19 cellular contexts compared by ENCODE assay signal in the genomic region with DNA sequence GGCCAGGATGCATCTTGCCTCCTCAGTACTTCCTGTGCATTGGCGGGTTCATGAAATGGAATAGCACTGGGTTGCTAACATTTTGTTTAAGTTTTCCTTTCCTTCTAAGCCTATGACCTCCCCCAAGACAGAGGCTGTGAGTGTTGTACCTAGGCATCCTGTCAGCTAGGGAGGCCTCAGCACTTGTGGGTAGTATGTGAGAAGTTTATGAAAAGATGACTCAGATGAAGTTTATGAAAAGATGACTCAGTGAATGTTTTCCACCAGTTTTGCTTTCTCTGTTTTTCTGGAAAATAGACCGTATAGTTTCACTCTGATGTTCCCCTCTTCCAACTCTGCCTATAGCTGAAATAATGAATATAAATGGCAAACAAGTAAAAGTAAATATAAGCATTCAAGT.
DNase-seq lines count a peak whose midpoint lies in the region; ATAC-seq, FAIRE-seq and TF ChIP-seq lines count a peak whose summit lies in the region.
"Had no signal": no experiment of that assay in that cellular context is flagged by ENCODE, and none has a peak within 500 bp of the region (broad histone marks: within the 10 kb centered on the region; RNA-seq: fewer than 3 reads in every experiment).

No MANE protein-coding gene starts in this region.

- H3K27ac Mint-ChIP-seq in MCF 10A (ENCODE audit: low read depth, unreplicated experiment), result no peak overlapping the region

- no peak for TF ChIP-seq POLR2A in breast epithelium (IDR thresholded peaks at IDR 0.05)

- intact Hi-C loops in MCF 10A (cut with micrococcal nuclease) (no loop called here), breast epithelium (cut with DNase I; ENCODE audit: low total_unique reads) (no loop called here)

- DNase-seq in MCF 10A (ENCODE audit: unreplicated experiment), result peak; percentile 38
- DNase-seq in breast epithelium (ENCODE audit: low spot score in 2 of 2), result no peak
- DNase-seq in RPMI7951 (ENCODE audit: low read depth), result peak; percentile 26
- peak; percentile 2 for DNase-seq in epithelial cell of esophagus (ENCODE audit: low read depth)
- DNase-seq in urothelium cell line (ENCODE audit: low spot score), result peak; percentile 79
- no peak for DNase-seq in islet precursor cell
- no peak for DNase-seq in NCI-H1436 (lab: John Stamatoyannopoulos, UW)
- DNase-seq: NCI-H1417 treated with DMSO at 0.1 percent for 48 hours; NCI-H2029; NCI-H2171 treated with DMSO at 0.1 percent for 48 hours; NCI-H446 treated with DMSO at 0.1 percent for 48 hours; NK-92 treated with Interleukin-12 subunit alpha and Interleukin-12 subunit beta, amount 100 ng/mL, for 24 hours had no signal

- no TSS peak for BruUV-seq in MCF 10A (replicated peaks; lab: Mats Ljungman, UMichigan)

- TF ChIP-seq CTCF in MCF 10A (IDR thresholded peaks at IDR 0.05; ENCODE audit: unreplicated experiment), result no peak
- TF ChIP-seq CTCF in breast epithelium (IDR thresholded peaks at IDR 0.05), result no peak
- TF ChIP-seq CTCF in epithelial cell of esophagus (IDR thresholded peaks at IDR 0.05; ENCODE audit: insufficient read depth, low read depth, low read length, missing control alignments), result no peak

- FAIRE-seq in urothelium cell line (lab: Jason Lieb, UNC), result no peak
- FAIRE-seq: A204.1, GM12892, HTR-8/SVneo had no signal

- H3K4me1 Mint-ChIP-seq in MCF 10A (ENCODE audit: insufficient read depth, unreplicated experiment), result peaks cover 19% of the 10 kb centered on the region

- no peaks in the 10 kb centered on the region for H3K4me1 ChIP-seq in breast epithelium
- H3K4me1 ChIP-seq: BLaER1 treated with 17β-estradiol and CSF1 and Interleukin-3, amounts not matched to agents 10 nM and 100 nM; HAP-1; SJSA1 had no signal

- no peaks in the 10 kb centered on the region for H3K27me3 ChIP-seq in breast epithelium
- H3K27me3 ChIP-seq: BLaER1 treated with 17β-estradiol and CSF1 and Interleukin-3, amounts not matched to agents 10 nM and 100 nM; SJSA1 had no signal

- POLR2A ChIA-PET in MCF 10A (lab: Yijun Ruan, JAX), result interaction anchor here (1.9 kb wide), 1 partner anchor 13 kb away, joined by 6 read pairs; no protein-coding TSS in a partner anchor

- CTCF ChIA-PET in MCF 10A (lab: Yijun Ruan, JAX), result interaction anchor here (0.9 to 2.1 kb wide), 3 partner anchors 13 to 333 kb away, joined by 3 to 7 read pairs (median 4); no protein-coding TSS in a partner anchor

- H3K4me3 Mint-ChIP-seq in MCF 10A (ENCODE audit: unreplicated experiment), result no peak overlapping the region

- H3K27me3 Mint-ChIP-seq in MCF 10A (ENCODE audit: insufficient read depth, unreplicated experiment), result peaks cover 37% of the 10 kb centered on the region

- no peaks in the 10 kb centered on the region for H3K9me3 Mint-ChIP-seq in MCF 10A (ENCODE audit: unreplicated experiment)

- no peak for ATAC-seq in HG02973 (IDR thresholded peaks at IDR 0.05; ENCODE audit: unreplicated experiment)

- H3K9me3 ChIP-seq in breast epithelium, result no peaks in the 10 kb centered on the region
- H3K9me3 ChIP-seq: HAP-1 had no signal

- H3K4me3 ChIP-seq in breast epithelium (no peak overlapping the region), epithelial cell of esophagus (ENCODE audit: low read length) (no peak overlapping the region)
- H3K4me3 ChIP-seq: BLaER1 treated with 17β-estradiol and CSF1 and Interleukin-3, amounts not matched to agents 10 nM and 100 nM; HAP-1; SJSA1 had no signal

- no peaks in the 10 kb centered on the region for H3K36me3 Mint-ChIP-seq in MCF 10A (ENCODE audit: insufficient read depth, unreplicated experiment)

- no peaks in the 10 kb centered on the region for H3K36me3 ChIP-seq in breast epithelium
- H3K36me3 ChIP-seq: BLaER1 treated with 17β-estradiol and CSF1 and Interleukin-3, amounts not matched to agents 10 nM and 100 nM; HAP-1; SJSA1 had no signal

- no peak overlapping the region for H3K27ac ChIP-seq in breast epithelium
- H3K27ac ChIP-seq: BLaER1 treated with 17β-estradiol and CSF1 and Interleukin-3, amounts not matched to agents 10 nM and 100 nM; SJSA1 had no signal

Comparison
In these comparisons a context has a peak if more than half of its experiments do, and no peak if none do; other contexts are left out.
1. DNase-seq: peak in MCF 10A (single experiment), RPMI7951 (single experiment), epithelial cell of esophagus (single experiment) and urothelium cell line (single experiment); none in breast epithelium (0 of 2), islet precursor cell (single experiment) and NCI-H1436 (single experiment).